ENCODE assay signal across 10 cellular contexts in the genomic region with DNA sequence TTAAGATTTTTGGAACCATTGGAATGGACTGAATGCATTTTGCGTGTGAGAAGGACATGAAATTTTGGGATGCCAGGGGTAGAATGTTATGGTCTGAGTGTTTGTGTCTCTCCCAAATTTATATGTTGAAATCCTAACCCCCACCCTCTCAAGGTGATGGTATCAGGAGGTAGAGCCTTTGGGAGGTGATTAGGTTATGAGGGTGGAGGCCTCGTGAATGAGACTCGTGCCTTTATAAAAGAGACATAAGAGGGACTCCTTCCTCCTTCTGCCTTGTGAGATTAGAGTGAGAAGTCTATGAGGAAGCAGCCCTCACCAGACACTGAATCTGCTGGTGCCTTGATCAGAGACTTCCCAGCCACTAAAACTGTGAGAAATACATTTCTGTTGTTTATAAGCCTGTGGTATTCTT.
"Had no signal": no experiment of that assay in that cellular context is flagged by ENCODE, and none has a peak within 500 bp of the region (broad histone marks: within the 10 kb centered on the region; RNA-seq: fewer than 3 reads in every experiment).

No MANE protein-coding gene starts in this region.

- ATAC-seq: effector memory CD8-positive, alpha-beta T cell; natural killer cell treated with Interleukin-12 subunit alpha and Interleukin-12 subunit beta and Interleukin-15 and Interleukin-18, amount 100 ng/mL, for 72 hours had no signal

- H3K36me3 ChIP-seq: lower lobe of right lung, sigmoid colon had no signal

- FAIRE-seq: TTC549, urothelium cell line had no signal

- H3K4me3 ChIP-seq: lower lobe of right lung, sigmoid colon, testis had no signal

- DNase-seq: activated naive CD4-positive, alpha-beta T cell treated with anti-CD3 and anti-CD28 coated beads, Interleukin-2, amount 10 ng/mL, durations not matched to agents 7 days and 5 days; effector memory CD8-positive, alpha-beta T cell; lower lobe of right lung; sigmoid colon; stimulated activated CD4-positive, alpha-beta T cell treated with anti-CD3 and anti-CD28 coated beads, Interleukin-12 subunit alpha, Interleukin-12 subunit beta, amount 100 ng/mL, for 4 hours; stimulated activated naive CD4-positive, alpha-beta T cell; testis had no signal

- H3K27ac ChIP-seq: lower lobe of right lung, sigmoid colon, testis had no signal

- H3K9me3 ChIP-seq: lower lobe of right lung, sigmoid colon, testis had no signal

- H3K27me3 ChIP-seq: sigmoid colon, testis had no signal

- H3K4me1 ChIP-seq: lower lobe of right lung, sigmoid colon, testis had no signal
